In the genomic region with DNA sequence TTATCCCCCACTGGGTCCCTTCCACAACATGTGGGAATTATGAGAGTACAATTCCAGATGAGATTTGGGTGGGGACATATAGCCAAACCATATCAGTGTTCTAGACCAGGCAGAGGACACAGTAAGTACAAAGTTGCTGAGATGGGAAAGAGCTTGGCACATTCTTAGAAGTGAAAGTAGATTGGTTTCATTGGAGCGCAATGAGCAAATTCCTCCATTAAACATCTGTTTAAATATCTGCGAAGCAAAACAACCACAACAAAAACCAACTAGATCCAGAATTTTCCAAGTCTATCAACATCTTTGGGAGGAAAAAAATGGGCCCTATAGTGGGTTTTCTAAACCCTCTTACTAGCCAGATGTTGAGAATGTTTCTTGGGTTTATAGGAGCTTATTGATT, we compare ENCODE assay signal across 18 cellular contexts.
DNase-seq lines count a peak whose midpoint lies in the region; ATAC-seq and TF ChIP-seq lines count a peak whose summit lies in the region.
"Had no signal": no experiment of that assay in that cellular context is flagged by ENCODE, and none has a peak within 500 bp of the region (broad histone marks: within the 10 kb centered on the region; RNA-seq: fewer than 3 reads in every experiment).

No MANE protein-coding gene starts in this region.

- intact Hi-C loops in Caco-2 (cut with micrococcal nuclease; ENCODE audit: unreplicated experiment) (no loop called here), PC-3 (cut with micrococcal nuclease) (no loop called here), uterus (cut with DNase I; ENCODE audit: low total_unique reads) (no loop called here)

- no peak overlapping the region for H3K4me2 ChIP-seq in PC-3 (ENCODE audit: low read length)

- H3K79me2 ChIP-seq in ACC112 (ENCODE audit: control insufficient read depth, insufficient read depth, low read length, unreplicated experiment) = no peaks in the 10 kb centered on the region
- no peaks in the 10 kb centered on the region for H3K79me2 ChIP-seq in PC-3 (ENCODE audit: low read length)

- in situ Hi-C loops in KBM-7 (cut with MboI; ENCODE audit: low pct_unique_long_range_greater_than_20kb, low sequenced_read_pairs) = no loop called here

- H3K36me3 ChIP-seq in ACC112 (ENCODE audit: insufficient read depth, low read length) = no peaks in the 10 kb centered on the region
- H3K36me3 ChIP-seq in Caco-2 (ENCODE audit: control insufficient read depth, insufficient read depth, low read length) = no peaks in the 10 kb centered on the region
- no peaks in the 10 kb centered on the region for H3K36me3 ChIP-seq in PC-3 (ENCODE audit: low read depth, low read length)
- H3K36me3 ChIP-seq in uterus = no peaks in the 10 kb centered on the region
- H3K36me3 ChIP-seq: MG63, SJSA1 had no signal

- H3K4me1 ChIP-seq in ACC112 (ENCODE audit: control insufficient read depth, insufficient read depth, low read length, unreplicated experiment) (peaks cover 42% of the 10 kb centered on the region), Caco-2 (peaks cover 61% of the 10 kb centered on the region), PC-3 (ENCODE audit: insufficient read depth, low read length) (peaks cover 48% of the 10 kb centered on the region), uterus (peaks cover 0 to 5% of the 10 kb centered on the region in 2 donors)

- no peak for ATAC-seq in PC-3

- POLR2A ChIA-PET in Caco-2 (lab: Charles Lee) (no interaction called here), PC-3 (lab: Charles Lee; ENCODE audit: unreplicated experiment) (no interaction called here)

- BruUV-seq in Caco-2 (replicated peaks; lab: Mats Ljungman, UMichigan) (no TSS peak), PC-3 (replicated peaks; lab: Mats Ljungman, UMichigan) (no TSS peak)

- CTCF ChIA-PET in Caco-2 (lab: Charles Lee) = no interaction called here
- CTCF ChIA-PET in PC-3 (lab: Charles Lee) = no interaction called here

- H3K27ac ChIP-seq in ACC112 (ENCODE audit: low read depth, low read length) (peak overlapping the region; percentile 99; the same call in 1 of the 2 replicates), PC-3 (ENCODE audit: low read length) (peak overlapping the region; percentile 98; the same call in 1 of the 2 replicates), uterus (no peak overlapping the region)
- H3K27ac ChIP-seq: HL-60, SJSA1 had no signal

- no peak for TF ChIP-seq POLR2A in uterus (IDR thresholded peaks at IDR 0.05)

- H3K27me3 ChIP-seq in ACC112 (ENCODE audit: insufficient read depth, low read length) (no peaks in the 10 kb centered on the region), Caco-2 (replicated peaks; ENCODE audit: control insufficient read depth, insufficient read depth, low read length) (no peaks in the 10 kb centered on the region), PC-3 (ENCODE audit: low read length) (no peaks in the 10 kb centered on the region), uterus (no peaks in the 10 kb centered on the region)
- H3K27me3 ChIP-seq: MG63, SJSA1 had no signal

- H3K9ac ChIP-seq in PC-3 (ENCODE audit: low read length) = no peak overlapping the region

- H3K4me3 ChIP-seq in ACC112 (ENCODE audit: low read depth, low read length) (no peak overlapping the region), Caco-2 (ENCODE audit: low read depth, low read length) (no peak overlapping the region), PC-3 (ENCODE audit: low read length) (no peak overlapping the region), fibroblast of villous mesenchyme (ENCODE audit: low read depth, low read length) (no peak overlapping the region), uterus (no peak overlapping the region)
- H3K4me3 ChIP-seq: MG63, SJSA1 had no signal

- DNase-seq in Caco-2 = no peak
- DNase-seq in PC-3 = no peak
- peak; percentile 24 for DNase-seq in fibroblast of villous mesenchyme (ENCODE audit: low read depth)
- no peak for DNase-seq in KBM-7
- DNase-seq in activated gamma-delta T cell treated with Interleukin-2 at 50 U/mL for 16 hours = no peak
- no peak for DNase-seq in uterus
- no peak for DNase-seq in chondrocyte (ENCODE audit: low spot score)
- DNase-seq: MG63, NCI-H1105 treated with DMSO at 0.1 percent for 48 hours, NCI-H146, NCI-H1930, NCI-H446 treated with DMSO at 0.1 percent for 48 hours, NCI-H526, NCI-H82, Right ventricle myocardium superior had no signal

- H3K9me3 ChIP-seq in Caco-2 = no peaks in the 10 kb centered on the region
- no peaks in the 10 kb centered on the region for H3K9me3 ChIP-seq in PC-3 (ENCODE audit: low read length)
- H3K9me3 ChIP-seq in uterus = no peaks in the 10 kb centered on the region
- H3K9me3 ChIP-seq: MG63, SJSA1 had no signal

- H3K9me3 Mint-ChIP-seq in Caco-2 (ENCODE audit: unreplicated experiment) (peaks cover 23% of the 10 kb centered on the region), chondrocyte (ENCODE audit: low read depth) (peaks cover 3% of the 10 kb centered on the region)

- H3K36me3 Mint-ChIP-seq in Caco-2 (ENCODE audit: insufficient read depth, unreplicated experiment) (peaks cover 37% of the 10 kb centered on the region), chondrocyte (ENCODE audit: low read depth) (no peaks in the 10 kb centered on the region)

- H4K20me1 ChIP-seq in PC-3 (ENCODE audit: low read length) = no peaks in the 10 kb centered on the region

- H3F3A ChIP-seq in PC-3 (ENCODE audit: low read length, unreplicated experiment) = peaks cover 7% of the 10 kb centered on the region

- peaks cover 45% of the 10 kb centered on the region for H3K4me1 Mint-ChIP-seq in Caco-2 (ENCODE audit: low read depth, unreplicated experiment)
- H3K4me1 Mint-ChIP-seq in chondrocyte (ENCODE audit: low read depth) = peaks cover 60% of the 10 kb centered on the region

- TF ChIP-seq CTCF in Caco-2 (IDR thresholded peaks at IDR 0.05; ENCODE audit: insufficient read depth in 1 of 2, low read depth in 1 of 2, low read length in 1 of 2, severe bottlenecking in 1 of 2, unreplicated experiment in 1 of 2) (no peak), PC-3 (conservative IDR thresholded peaks at IDR 0.05; ENCODE audit: low read depth, low read length) (no peak), fibroblast of villous mesenchyme (IDR thresholded peaks at IDR 0.05; ENCODE audit: insufficient read depth, low read depth, low read length) (no peak), uterus (IDR thresholded peaks at IDR 0.05) (no peak), chondrocyte (IDR thresholded peaks at IDR 0.05) (no peak)

- H3K4me3 Mint-ChIP-seq in Caco-2 (ENCODE audit: unreplicated experiment) (no peak overlapping the region), chondrocyte (ENCODE audit: unreplicated experiment) (no peak overlapping the region)

- no peaks in the 10 kb centered on the region for H3K9me2 ChIP-seq in PC-3 (replicated peaks; ENCODE audit: low read length)

- H2AFZ ChIP-seq in ACC112 (ENCODE audit: low read length, unreplicated experiment) (no peak overlapping the region), PC-3 (ENCODE audit: low read length) (no peak overlapping the region)

- H3K27me3 Mint-ChIP-seq in Caco-2 (ENCODE audit: insufficient read depth, unreplicated experiment) (no peaks in the 10 kb centered on the region), chondrocyte (ENCODE audit: low read depth) (peaks cover 1% of the 10 kb centered on the region)

- peak overlapping the region; percentile 14 for H3K27ac Mint-ChIP-seq in Caco-2 (ENCODE audit: unreplicated experiment)
- H3K27ac Mint-ChIP-seq in chondrocyte (ENCODE audit: unreplicated experiment) = no peak overlapping the region

Comparison
In these comparisons a context has a peak if more than half of its experiments do, and no peak if none do; other contexts are left out.
1. H3K27ac ChIP-seq: peak in ACC112 (single experiment) and PC-3 (single experiment); none in uterus (0 of 2).